ENCODE assay signal across 9 cellular contexts in the genomic region with DNA sequence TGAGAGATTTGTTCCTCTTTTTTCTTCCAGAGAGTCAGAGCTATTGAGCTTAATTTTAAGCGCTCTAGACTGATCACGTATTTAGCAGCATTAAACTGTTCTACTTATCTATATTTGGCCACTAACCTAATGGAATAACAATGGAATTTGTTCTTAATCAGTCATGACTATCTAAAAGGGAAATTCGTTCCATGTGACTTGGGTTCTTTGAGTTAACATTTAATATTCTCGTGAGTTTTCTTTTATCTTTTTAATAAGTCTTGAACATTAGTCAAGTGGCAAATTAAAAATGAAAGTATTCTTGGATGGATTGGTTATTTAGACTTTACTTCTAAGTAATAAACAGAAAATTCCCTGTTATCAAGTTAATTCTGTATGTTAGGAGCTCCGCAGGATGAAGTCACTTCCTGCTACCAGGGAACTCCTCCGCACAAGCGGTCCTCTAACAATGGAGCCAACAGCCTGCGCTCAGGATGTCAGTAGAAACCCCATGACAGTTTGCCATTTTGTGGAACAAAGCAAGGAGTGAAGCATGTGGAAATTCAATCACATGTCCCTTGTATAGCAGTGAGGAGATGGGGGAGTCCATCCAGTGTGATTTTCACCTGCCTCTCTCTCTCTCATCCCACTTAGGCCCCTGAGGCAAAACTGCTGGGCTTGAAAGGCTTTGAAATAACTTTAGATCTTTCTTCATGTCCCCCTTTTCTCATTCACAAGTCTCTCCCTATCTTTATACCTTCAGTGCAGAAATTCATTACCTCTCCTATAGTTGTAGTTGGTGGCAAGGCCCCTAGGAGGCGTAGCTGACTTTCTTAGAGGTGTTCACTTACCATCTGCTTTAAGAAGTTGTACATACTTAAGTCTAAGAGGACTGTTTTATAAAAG.
DNase-seq lines count a peak whose midpoint lies in the region; ATAC-seq and TF ChIP-seq lines count a peak whose summit lies in the region.
"Had no signal": no experiment of that assay in that cellular context is flagged by ENCODE, and none has a peak within 500 bp of the region (broad histone marks: within the 10 kb centered on the region; RNA-seq: fewer than 3 reads in every experiment).

No MANE protein-coding gene starts in this region.

- no peaks in the 10 kb centered on the region for H3K27me3 Mint-ChIP-seq in activated T-cell treated with anti-CD3 and anti-CD28 coated beads, Interleukin-2, amount 50 U/mL, for 4 hours (ENCODE audit: low read depth)
- H3K27me3 Mint-ChIP-seq in effector memory CD8-positive, alpha-beta T cell = no peaks in the 10 kb centered on the region

- H3K27ac Mint-ChIP-seq in effector memory CD8-positive, alpha-beta T cell = no peak overlapping the region

- TF ChIP-seq CTCF in lower lobe of right lung (IDR thresholded peaks at IDR 0.05) = peak; percentile 16

- DNase-seq in activated T-cell treated with anti-CD3 and anti-CD28 coated beads for 24 hours (ENCODE audit: low read depth) (peak; percentile 2), LoVo (ENCODE audit: low spot score) (peak; percentile 2), amniotic epithelial cell (ENCODE audit: low read depth) (peak; percentile 38), lower lobe of right lung (no peak), foreskin melanocyte (no peak)
- no peak for DNase-seq in activated T-cell treated with anti-CD3 and anti-CD28 coated beads, Interleukin-2, amount 50 U/mL, for 4 hours
- no peak for DNase-seq in effector memory CD8-positive, alpha-beta T cell

- peaks cover 16% of the 10 kb centered on the region for H3K36me3 Mint-ChIP-seq in activated T-cell treated with anti-CD3 and anti-CD28 coated beads, Interleukin-2, amount 50 U/mL, for 4 hours (ENCODE audit: insufficient read depth)
- H3K36me3 Mint-ChIP-seq in effector memory CD8-positive, alpha-beta T cell (ENCODE audit: insufficient read depth) = peaks cover 4% of the 10 kb centered on the region

- no peak for ATAC-seq in activated T-cell treated with anti-CD3 and anti-CD28 coated beads, Interleukin-2, amount 50 U/mL, for 4 hours
- ATAC-seq in lower lobe of right lung (no peak), GM19463 (IDR thresholded peaks at IDR 0.05; ENCODE audit: unreplicated experiment) (no peak)
- no peak for ATAC-seq in effector memory CD8-positive, alpha-beta T cell (replicated peaks)

- no peaks in the 10 kb centered on the region for H3K4me1 Mint-ChIP-seq in activated T-cell treated with anti-CD3 and anti-CD28 coated beads, Interleukin-2, amount 50 U/mL, for 4 hours (ENCODE audit: low read depth)
- no peaks in the 10 kb centered on the region for H3K4me1 Mint-ChIP-seq in effector memory CD8-positive, alpha-beta T cell (ENCODE audit: low read depth in 2 of 2)

- no peak overlapping the region for H3K4me3 ChIP-seq in lower lobe of right lung
- H3K4me3 ChIP-seq: adrenal gland had no signal

- no peaks in the 10 kb centered on the region for H3K4me1 ChIP-seq in lower lobe of right lung
- H3K4me1 ChIP-seq: adrenal gland had no signal

- H3K9me3 Mint-ChIP-seq in activated T-cell treated with anti-CD3 and anti-CD28 coated beads, Interleukin-2, amount 50 U/mL, for 4 hours = no peaks in the 10 kb centered on the region
- H3K9me3 Mint-ChIP-seq in effector memory CD8-positive, alpha-beta T cell = no peaks in the 10 kb centered on the region

- peak overlapping the region; percentile 26 for H3K27ac ChIP-seq in lower lobe of right lung
- H3K27ac ChIP-seq: adrenal gland had no signal

- H3K4me3 Mint-ChIP-seq in activated T-cell treated with anti-CD3 and anti-CD28 coated beads, Interleukin-2, amount 50 U/mL, for 4 hours = no peak overlapping the region
- no peak overlapping the region for H3K4me3 Mint-ChIP-seq in effector memory CD8-positive, alpha-beta T cell

- H3K27me3 ChIP-seq in lower lobe of right lung (ENCODE audit: low read depth) = no peaks in the 10 kb centered on the region
- H3K27me3 ChIP-seq: adrenal gland had no signal

- H3K9me3 ChIP-seq in lower lobe of right lung = no peaks in the 10 kb centered on the region
- H3K9me3 ChIP-seq: adrenal gland had no signal

- intact Hi-C loops in lower lobe of right lung (cut with DNase I) = no loop called here

- H3K36me3 ChIP-seq in lower lobe of right lung = peaks cover 21% of the 10 kb centered on the region
- H3K36me3 ChIP-seq: adrenal gland had no signal

Comparison
In these comparisons a context has a peak if more than half of its experiments do, and no peak if none do; other contexts are left out.
1. DNase-seq: peak in activated T-cell treated with anti-CD3 and anti-CD28 coated beads for 24 hours (single experiment), LoVo (single experiment) and amniotic epithelial cell (single experiment); none in activated T-cell treated with anti-CD3 and anti-CD28 coated beads, Interleukin-2, amount 50 U/mL, for 4 hours (single experiment), lower lobe of right lung (single experiment), foreskin melanocyte (single experiment) and effector memory CD8-positive, alpha-beta T cell (0 of 3).